30 cellular contexts compared by ENCODE assay signal in the genomic region with DNA sequence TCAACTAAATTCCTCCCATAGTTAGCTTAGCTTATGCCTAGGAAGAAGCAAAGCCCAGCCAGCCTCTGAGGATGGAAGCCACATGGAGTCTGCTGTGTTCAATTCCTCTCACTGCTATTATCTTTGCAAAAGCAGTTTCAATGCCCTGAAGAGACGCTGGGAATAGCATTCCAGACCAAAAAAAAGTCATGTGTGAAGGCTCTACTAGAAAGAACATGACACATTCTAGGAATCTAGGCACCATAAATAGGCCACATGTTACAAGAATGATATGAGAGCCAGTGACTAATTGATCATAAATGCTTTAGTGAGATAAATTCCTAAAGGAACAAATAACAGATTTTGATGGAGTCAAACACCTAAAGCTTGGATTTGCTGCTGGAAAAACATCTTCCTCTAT.
DNase-seq lines count a peak whose midpoint lies in the region; ATAC-seq and TF ChIP-seq lines count a peak whose summit lies in the region.
"Had no signal": no experiment of that assay in that cellular context is flagged by ENCODE, and none has a peak within 500 bp of the region (broad histone marks: within the 10 kb centered on the region; RNA-seq: fewer than 3 reads in every experiment).

No MANE protein-coding gene starts in this region.

- intact Hi-C loops in activated CD4-positive, alpha-beta T cell treated with anti-CD3 and anti-CD28 coated beads for 36 hours (cut with DNase I, micrococcal nuclease) = no loop called here

- ATAC-seq in activated CD4-positive, alpha-beta T cell treated with anti-CD3 and anti-CD28 coated beads for 36 hours = no peak
- ATAC-seq: activated T-helper 17 cell treated with anti-CD3 and anti-CD28 coated beads, Interleukin-2, amount 50 U/mL, for 72 hours; GM12878; right lobe of liver; stimulated activated effector memory CD8-positive, alpha-beta T cell treated with anti-CD3 and anti-CD28 coated beads, Interleukin-12 subunit alpha, Interleukin-12 subunit beta, amount 100 ng/mL, for 72 hours had no signal

- H4K91ac ChIP-seq in mesenchymal stem cell (ENCODE audit: low read length) = no peak overlapping the region

- no peak overlapping the region for H2AFZ ChIP-seq in mesenchymal stem cell (ENCODE audit: low read depth, low read length)

- no peak overlapping the region for H3K14ac ChIP-seq in mesenchymal stem cell (ENCODE audit: low read length in 2 of 2)

- POLR2A ChIA-PET in HEK293 (lab: Yijun Ruan, JAX) = no interaction called here
- POLR2A ChIA-PET in activated CD4-positive, alpha-beta T cell treated with anti-CD3 and anti-CD28 coated beads for 36 hours (lab: Charles Lee) = no interaction called here
- POLR2A ChIA-PET in HEK293T (lab: Yijun Ruan, JAX) = no interaction called here

- no peak overlapping the region for H2BK5ac ChIP-seq in mesenchymal stem cell (ENCODE audit: low read depth, low read length, poor library complexity, severe bottlenecking)

- peak; percentile 43 for DNase-seq in AG20443 (ENCODE audit: low spot score)
- peak; percentile 21 for DNase-seq in fibroblast of mammary gland (ENCODE audit: low read depth)
- peak; percentile 36 for DNase-seq in mesenchymal stem cell
- DNase-seq in activated CD4-positive, alpha-beta T cell treated with anti-CD3 and anti-CD28 coated beads for 36 hours = no peak
- DNase-seq in HEK293T (ENCODE audit: extremely low spot score) = no peak
- no peak for DNase-seq in nephron progenitor cell
- no peak for DNase-seq in NCI-H146 treated with DMSO at 0.1 percent for 48 hours (lab: John Stamatoyannopoulos, UW; ENCODE audit: unreplicated experiment)
- DNase-seq: activated CD4-positive, alpha-beta memory T cell treated with anti-CD3 and anti-CD28 coated beads for 36 hours; activated CD4-positive, CD25-positive, alpha-beta regulatory T cell; activated CD8-positive, alpha-beta memory T cell treated with anti-CD3 and anti-CD28 coated beads, Interleukin-2, amount 50 U/mL, for 4 hours; activated naive CD8-positive, alpha-beta T cell treated with anti-CD3 and anti-CD28 coated beads for 36 hours; dermis blood vessel endothelial cell; DMS79; esophagus squamous epithelium; GOT3; kidney glomerular epithelial cell; NCI-H2081 treated with DMSO at 0.1 percent for 48 hours; NCI-H226; right lobe of liver; stimulated activated CD4-positive, alpha-beta T cell treated with anti-CD3 and anti-CD28 coated beads, Interleukin-4, amount 100 ng/mL, for 24 hours; substantia nigra; upper lobe of left lung had no signal

- no peaks in the 10 kb centered on the region for H3K27me3 Mint-ChIP-seq in activated CD4-positive, alpha-beta T cell treated with anti-CD3 and anti-CD28 coated beads for 36 hours
- H3K27me3 Mint-ChIP-seq in nephron progenitor cell (ENCODE audit: low read depth, poor library complexity) = no peaks in the 10 kb centered on the region
- H3K27me3 Mint-ChIP-seq: activated CD4-positive, alpha-beta memory T cell treated with anti-CD3 and anti-CD28 coated beads for 36 hours; activated naive CD8-positive, alpha-beta T cell treated with anti-CD3 and anti-CD28 coated beads for 36 hours; activated T-helper 17 cell treated with anti-CD3 and anti-CD28 coated beads, Interleukin-2, amount 50 U/mL, for 72 hours; central memory CD8-positive, alpha-beta T cell had no signal

- no peak overlapping the region for H3K4me3 ChIP-seq in HEK293 (ENCODE audit: low read depth, low read length)
- no peak overlapping the region for H3K4me3 ChIP-seq in fibroblast of mammary gland (ENCODE audit: control insufficient read depth, low read depth, low read length)
- no peak overlapping the region for H3K4me3 ChIP-seq in mesenchymal stem cell (ENCODE audit: insufficient read depth in 1 of 2, low read depth in 1 of 2, low read length in 2 of 2)
- H3K4me3 ChIP-seq: ascending aorta, esophagus squamous epithelium, GM12878, right lobe of liver, SJSA1, upper lobe of left lung had no signal

- H2BK15ac ChIP-seq in mesenchymal stem cell (ENCODE audit: low read depth, poor library complexity, severe bottlenecking) = no peak overlapping the region

- no peak overlapping the region for H3K27ac Mint-ChIP-seq in activated CD4-positive, alpha-beta T cell treated with anti-CD3 and anti-CD28 coated beads for 36 hours
- no peak overlapping the region for H3K27ac Mint-ChIP-seq in nephron progenitor cell
- H3K27ac Mint-ChIP-seq: activated CD4-positive, alpha-beta memory T cell treated with anti-CD3 and anti-CD28 coated beads for 36 hours; activated naive CD8-positive, alpha-beta T cell treated with anti-CD3 and anti-CD28 coated beads for 36 hours; activated T-helper 17 cell treated with anti-CD3 and anti-CD28 coated beads, Interleukin-2, amount 50 U/mL, for 72 hours; CD14-positive monocyte; stimulated activated effector memory CD8-positive, alpha-beta T cell treated with anti-CD3 and anti-CD28 coated beads, Interleukin-12 subunit alpha, Interleukin-12 subunit beta, amount 100 ng/mL, for 72 hours had no signal

- no peak overlapping the region for H3K27ac ChIP-seq in HEK293 (ENCODE audit: extremely low read depth, low read depth, low read length)
- no peak overlapping the region for H3K27ac ChIP-seq in mesenchymal stem cell (ENCODE audit: low read length, poor library complexity, severe bottlenecking)
- H3K27ac ChIP-seq: ascending aorta, esophagus squamous epithelium, right lobe of liver, SJSA1, upper lobe of left lung had no signal

- no peak overlapping the region for H3K4me2 ChIP-seq in mesenchymal stem cell (ENCODE audit: low read length, poor library complexity, severe bottlenecking)

- no peaks in the 10 kb centered on the region for H3K36me3 Mint-ChIP-seq in activated CD4-positive, alpha-beta T cell treated with anti-CD3 and anti-CD28 coated beads for 36 hours (ENCODE audit: low read depth)
- no peaks in the 10 kb centered on the region for H3K36me3 Mint-ChIP-seq in nephron progenitor cell (ENCODE audit: low read depth)
- H3K36me3 Mint-ChIP-seq: activated CD4-positive, alpha-beta memory T cell treated with anti-CD3 and anti-CD28 coated beads for 36 hours; activated naive CD8-positive, alpha-beta T cell treated with anti-CD3 and anti-CD28 coated beads for 36 hours; CD14-positive monocyte; stimulated activated effector memory CD8-positive, alpha-beta T cell treated with anti-CD3 and anti-CD28 coated beads, Interleukin-12 subunit alpha, Interleukin-12 subunit beta, amount 100 ng/mL, for 72 hours had no signal

- H4K8ac ChIP-seq in mesenchymal stem cell (ENCODE audit: low read length) = no peak overlapping the region

- CTCF ChIA-PET in HEK293 (lab: Yijun Ruan, JAX) = no interaction called here
- CTCF ChIA-PET in activated CD4-positive, alpha-beta T cell treated with anti-CD3 and anti-CD28 coated beads for 36 hours (lab: Charles Lee) = no interaction called here
- CTCF ChIA-PET in HEK293T (lab: Yijun Ruan, JAX) = no interaction called here

- no peak overlapping the region for H3K18ac ChIP-seq in mesenchymal stem cell (ENCODE audit: low read depth in 1 of 2, low read length in 2 of 2)

- no peak for TF ChIP-seq CTCF in HEK293 (tag by site-specific recombination; IDR thresholded peaks at IDR 0.05)
- no peak for TF ChIP-seq CTCF in fibroblast of mammary gland (conservative IDR thresholded peaks at IDR 0.05; ENCODE audit: control insufficient read depth, insufficient read depth, low read depth, low read length)
- no peak for TF ChIP-seq CTCF in nephron progenitor cell (IDR thresholded peaks at IDR 0.05)

- H3K4me1 ChIP-seq in HEK293 (ENCODE audit: control insufficient read depth, insufficient read depth, low read length) = no peaks in the 10 kb centered on the region
- no peaks in the 10 kb centered on the region for H3K4me1 ChIP-seq in mesenchymal stem cell (ENCODE audit: control insufficient read depth, insufficient read depth, low read depth, low read length)
- H3K4me1 ChIP-seq: ascending aorta, esophagus squamous epithelium, right lobe of liver, SJSA1, upper lobe of left lung had no signal

- H3K4me3 Mint-ChIP-seq in activated CD4-positive, alpha-beta T cell treated with anti-CD3 and anti-CD28 coated beads for 36 hours = no peak overlapping the region
- no peak overlapping the region for H3K4me3 Mint-ChIP-seq in nephron progenitor cell
- H3K4me3 Mint-ChIP-seq: activated CD4-positive, alpha-beta memory T cell treated with anti-CD3 and anti-CD28 coated beads for 36 hours; activated naive CD8-positive, alpha-beta T cell treated with anti-CD3 and anti-CD28 coated beads for 36 hours; activated T-helper 17 cell treated with anti-CD3 and anti-CD28 coated beads, Interleukin-2, amount 50 U/mL, for 72 hours; CD14-positive monocyte; central memory CD8-positive, alpha-beta T cell; stimulated activated effector memory CD8-positive, alpha-beta T cell treated with anti-CD3 and anti-CD28 coated beads, Interleukin-12 subunit alpha, Interleukin-12 subunit beta, amount 100 ng/mL, for 72 hours had no signal

- no peaks in the 10 kb centered on the region for H3K79me1 ChIP-seq in mesenchymal stem cell (replicated peaks; ENCODE audit: low read length, poor library complexity, severe bottlenecking)

- no peak overlapping the region for H3K9ac ChIP-seq in mesenchymal stem cell (ENCODE audit: low read length)

- no peaks in the 10 kb centered on the region for H3K27me3 ChIP-seq in mesenchymal stem cell (ENCODE audit: control insufficient read depth in 1 of 2, insufficient read depth in 1 of 2, low read length in 2 of 2)
- H3K27me3 ChIP-seq: ascending aorta, esophagus squamous epithelium, right lobe of liver, SJSA1, upper lobe of left lung had no signal

- H3K4ac ChIP-seq in mesenchymal stem cell (ENCODE audit: low read depth in 1 of 2, low read length in 2 of 2) = no peak overlapping the region

- no peak overlapping the region for H2BK12ac ChIP-seq in mesenchymal stem cell (ENCODE audit: low read length in 2 of 2)

- H3K9me3 ChIP-seq in HEK293 (ENCODE audit: control insufficient read depth, insufficient read depth, low read depth, low read length) (no peaks in the 10 kb centered on the region), mesenchymal stem cell (ENCODE audit: control insufficient read depth, low read length) (no peaks in the 10 kb centered on the region)
- H3K9me3 ChIP-seq: ascending aorta, esophagus squamous epithelium, right lobe of liver, SJSA1, upper lobe of left lung had no signal

- no peaks in the 10 kb centered on the region for H3K4me1 Mint-ChIP-seq in activated CD4-positive, alpha-beta T cell treated with anti-CD3 and anti-CD28 coated beads for 36 hours
- peaks cover 7% of the 10 kb centered on the region for H3K4me1 Mint-ChIP-seq in nephron progenitor cell
- H3K4me1 Mint-ChIP-seq: activated naive CD8-positive, alpha-beta T cell treated with anti-CD3 and anti-CD28 coated beads for 36 hours; activated T-helper 17 cell treated with anti-CD3 and anti-CD28 coated beads, Interleukin-2, amount 50 U/mL, for 72 hours; CD14-positive monocyte; central memory CD8-positive, alpha-beta T cell; stimulated activated effector memory CD8-positive, alpha-beta T cell treated with anti-CD3 and anti-CD28 coated beads, Interleukin-12 subunit alpha, Interleukin-12 subunit beta, amount 100 ng/mL, for 72 hours had no signal

- no peak overlapping the region for H2AK5ac ChIP-seq in mesenchymal stem cell (ENCODE audit: low read length, severe bottlenecking)

- H2BK120ac ChIP-seq in mesenchymal stem cell (ENCODE audit: low read depth, low read length) = no peak overlapping the region

- WGBS in mesenchymal stem cell = no CpG with 5 or more reads among the region's 1 CpG

- H3K23ac ChIP-seq in mesenchymal stem cell (ENCODE audit: low read length in 2 of 2) = no peak overlapping the region

- H3K36me3 ChIP-seq in HEK293 (ENCODE audit: control insufficient read depth in 2 of 2, insufficient read depth in 1 of 2, low read length in 2 of 2) (no peaks in the 10 kb centered on the region), mesenchymal stem cell (ENCODE audit: control insufficient read depth in 1 of 2, insufficient read depth in 2 of 2, low read depth in 1 of 2, low read length in 2 of 2) (no peaks in the 10 kb centered on the region)
- H3K36me3 ChIP-seq: ascending aorta, esophagus squamous epithelium, right lobe of liver, SJSA1, upper lobe of left lung had no signal

- no peaks in the 10 kb centered on the region for H3K9me3 Mint-ChIP-seq in activated CD4-positive, alpha-beta T cell treated with anti-CD3 and anti-CD28 coated beads for 36 hours (ENCODE audit: low read depth)
- H3K9me3 Mint-ChIP-seq in nephron progenitor cell = no peaks in the 10 kb centered on the region
- H3K9me3 Mint-ChIP-seq: activated naive CD8-positive, alpha-beta T cell treated with anti-CD3 and anti-CD28 coated beads for 36 hours had no signal

Comparison
In these comparisons a context has a peak if more than half of its experiments do, and no peak if none do; other contexts are left out.
1. DNase-seq: peak in AG20443 (single experiment), fibroblast of mammary gland (single experiment) and mesenchymal stem cell (single experiment); none in activated CD4-positive, alpha-beta T cell treated with anti-CD3 and anti-CD28 coated beads for 36 hours (single experiment), HEK293T (single experiment), nephron progenitor cell (single experiment) and NCI-H146 treated with DMSO at 0.1 percent for 48 hours (single experiment).